1 cellular context compared by ENCODE assay signal in genomic region chr2:216671791-216672343, GRCh38.
TF ChIP-seq lines count a peak whose summit lies in the region.

No MANE protein-coding gene starts in this region.

TF ChIP-seq in K562, 482 proteins besides CTCF, POLR2A, EP300 and RAD21:
- TF ChIP-seq ZBTB40 (IDR thresholded peaks at IDR 0.05): peak; percentile 50; the same call in 1 of the 2 replicates
- TF ChIP-seq ZBTB40 (CRISPR knock-in tag; IDR thresholded peaks at IDR 0.05): 0 out of 2 replicates have a peak, but pooled peaks have one; percentile 13
- TF ChIP-seq RUNX1 (IDR thresholded peaks at IDR 0.05; ENCODE audit: low read depth): no peak
- no peak for TF ChIP-seq ZMIZ1 (IDR thresholded peaks at IDR 0.05; ENCODE audit: low read depth in 2 of 2, low read length in 2 of 2)
- TF ChIP-seq BRF2 (IDR thresholded peaks at IDR 0.05; ENCODE audit: borderline replicate concordance, insufficient read depth, insufficient read length): no peak
